ENCODE assay signal across 8 cellular contexts in the genomic region with DNA sequence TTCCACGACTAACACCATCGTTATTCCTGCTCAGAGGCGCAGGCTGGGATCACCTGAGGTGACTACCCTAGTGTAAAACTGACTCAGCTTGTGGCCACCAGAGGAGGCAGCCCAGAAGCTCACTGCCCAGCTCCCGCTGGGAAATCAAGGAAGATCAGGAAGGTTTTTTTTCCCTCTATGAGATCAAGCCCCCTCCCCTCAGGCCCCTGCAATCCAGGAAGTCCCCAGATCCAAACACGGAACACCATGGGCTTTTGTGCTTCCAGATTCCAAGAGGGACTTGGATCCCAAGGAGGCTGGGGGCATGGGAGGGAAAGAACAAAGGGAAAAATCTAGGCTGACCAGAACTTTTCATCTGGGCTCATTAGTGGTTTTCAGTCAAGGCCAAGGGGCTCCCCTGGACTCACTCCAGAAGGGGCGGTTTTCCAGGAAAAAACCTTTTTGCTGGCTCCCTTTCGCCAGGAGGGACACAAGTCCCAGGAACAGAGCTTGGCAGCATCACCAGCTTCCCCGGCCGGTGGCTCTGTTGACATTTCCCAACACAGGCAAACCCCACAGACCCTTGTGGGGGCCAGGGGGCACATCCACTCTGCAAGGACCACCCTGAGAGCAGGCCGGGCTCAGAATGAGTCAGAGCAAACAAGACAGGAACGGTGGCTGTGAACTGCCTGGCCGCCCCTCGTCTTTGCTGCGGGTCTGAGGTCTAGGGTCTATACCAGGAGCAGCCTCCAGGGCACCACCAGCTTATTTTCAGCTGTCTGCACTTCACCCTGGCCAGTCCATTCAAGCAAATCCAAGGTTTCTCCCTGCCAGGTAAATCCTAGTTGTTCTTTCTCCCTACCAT. TPM values are rescaled to one million over a fixed set of nuclear protein-coding genes. Genes with fewer than 3 reads are reported as not detected.
A peak's percentile ranks its signal among the peaks of the same experiment; 100 is the strongest.
DNase-seq lines count a peak whose midpoint lies in the region; ATAC-seq and TF ChIP-seq lines count a peak whose summit lies in the region.

No MANE protein-coding gene starts in this region.

- peak overlapping the region; percentile 74 for H3K27ac Mint-ChIP-seq in T-helper 2 cell treated with Interferon-gamma antibody and Interleukin-4, amounts not matched to agents 5 μg/mL and 100 μg/mL, for 36 hours

- peaks cover 43% of the 10 kb centered on the region for H3K36me3 ChIP-seq in brain microvascular endothelial cell (replicated peaks)
- H3K36me3 ChIP-seq in lung (ENCODE audit: control insufficient read depth in 2 of 2, insufficient read depth in 2 of 2, low read length in 2 of 2) = peaks cover 6 to 15% of the 10 kb centered on the region in 2 donors
- H3K36me3 ChIP-seq in tibial artery = peaks cover 6 to 24% (median 11%) of the 10 kb centered on the region in 3 donors

- in situ Hi-C loops in brain microvascular endothelial cell (cut with HindIII; ENCODE audit: low pct_ligation_motif_present, low sequenced_read_pairs) = no loop called here

- H3K27me3 ChIP-seq in brain microvascular endothelial cell (replicated peaks) (no peaks in the 10 kb centered on the region), lung (ENCODE audit: control insufficient read depth, insufficient read depth) (no peaks in the 10 kb centered on the region), tibial artery (no peaks in the 10 kb centered on the region)

- no peak for ATAC-seq in lung (ENCODE audit: insufficient read depth, low FRiP score)
- ATAC-seq in GM18498 (IDR thresholded peaks at IDR 0.05; ENCODE audit: unreplicated experiment) = no peak

- no peak overlapping the region for H3K4me3 Mint-ChIP-seq in T-helper 2 cell treated with Interferon-gamma antibody and Interleukin-4, amounts not matched to agents 5 μg/mL and 100 μg/mL, for 36 hours

- no peaks in the 10 kb centered on the region for H3K27me3 Mint-ChIP-seq in T-helper 2 cell treated with Interferon-gamma antibody and Interleukin-4, amounts not matched to agents 5 μg/mL and 100 μg/mL, for 36 hours (ENCODE audit: low read depth)

- intact Hi-C loops in tibial artery (cut with DNase I; ENCODE audit: low total_unique reads) = loop anchor here (5.0 kb wide), 1 partner anchor 36 kb away; the partner anchor contains the start of gene MYH9

- H3K9me3 ChIP-seq in lung (ENCODE audit: control insufficient read depth in 2 of 2, insufficient read depth in 1 of 2, low read length in 1 of 2) (peaks cover 0 to 2% of the 10 kb centered on the region in 2 donors), tibial artery (no peaks in the 10 kb centered on the region)

- H3K4me3 ChIP-seq in brain microvascular endothelial cell (ENCODE audit: low read depth, low read length) (no peak overlapping the region), lung (no peak overlapping the region), tibial artery (peak overlapping the region; percentile 11 to 36)

- H3K9me3 Mint-ChIP-seq in T-helper 2 cell treated with Interferon-gamma antibody and Interleukin-4, amounts not matched to agents 5 μg/mL and 100 μg/mL, for 36 hours = no peaks in the 10 kb centered on the region

- WGBS in lung, 2 donors = 35 to 56% methylated on average over 14 of the region's 14 CpGs

- TF ChIP-seq CTCF in brain microvascular endothelial cell (IDR thresholded peaks at IDR 0.05; ENCODE audit: low read depth, low read length, missing control alignments) (peak; percentile 46), lung (IDR thresholded peaks at IDR 0.05; ENCODE audit: control extremely low read depth, extremely low read depth) (no peak), tibial artery (IDR thresholded peaks at IDR 0.05) (peak in 1 of 2 experiments; percentile 11)

- H3K4me1 Mint-ChIP-seq in T-helper 2 cell treated with Interferon-gamma antibody and Interleukin-4, amounts not matched to agents 5 μg/mL and 100 μg/mL, for 36 hours (ENCODE audit: low read depth) = peaks cover 57% of the 10 kb centered on the region

- no peak for DNase-seq in T-helper 2 cell treated with Interferon-gamma antibody and Interleukin-4, amounts not matched to agents 5 μg/mL and 100 μg/mL, for 36 hours (ENCODE audit: low spot score)
- no peak for DNase-seq in T-helper 2 cell
- no peak for DNase-seq in brain microvascular endothelial cell
- no peak for DNase-seq in lung (ENCODE audit: low spot score)
- peak in 1 of 2 donors; percentile 88 for DNase-seq in tibial artery
- DNase-seq in NCI-H226 = no peak
- no peak for DNase-seq in 8988T

- peaks cover 39% of the 10 kb centered on the region for H3K36me3 Mint-ChIP-seq in T-helper 2 cell treated with Interferon-gamma antibody and Interleukin-4, amounts not matched to agents 5 μg/mL and 100 μg/mL, for 36 hours (ENCODE audit: low read depth)

- H3K27ac ChIP-seq in brain microvascular endothelial cell = peak overlapping the region; percentile 91
- H3K27ac ChIP-seq in lung (ENCODE audit: low read depth in 1 of 2, low read length in 1 of 2) = peak overlapping the region; percentile 59 to 90
- H3K27ac ChIP-seq in tibial artery = peak overlapping the region; percentile 95

- H3K4me1 ChIP-seq in lung (ENCODE audit: control insufficient read depth in 2 of 2, insufficient read depth in 2 of 2, low read length in 2 of 2) (peaks cover 38 to 46% of the 10 kb centered on the region in 2 donors), tibial artery (peaks cover 0 to 97% (median 89%) of the 10 kb centered on the region in 4 donors)

RNA-seq across cellular contexts. Expression of gene MYH9, which starts 36.8 kb away (rescaled TPM):
- total RNA-seq in lung = 100 to 1,000 TPM; 398 to 667 TPM
- 100 to 1,000 TPM; 184 to 266 TPM for polyA plus RNA-seq in lung

Comparison
In these comparisons a context has a peak if more than half of its experiments do, and no peak if none do; other contexts are left out.
1. H3K4me3 ChIP-seq: peak in tibial artery (2 of 2); none in brain microvascular endothelial cell (single experiment) and lung (single experiment).
2. Peak in every context shown above with its lines, with median percentiles within 50 percentile points of each other: H3K27ac ChIP-seq.